16 cellular contexts compared by ENCODE assay signal in genomic region chr11:66247295-66247694, GRCh38. TPM values are rescaled to one million over a fixed set of nuclear protein-coding genes. Genes with fewer than 3 reads are reported as not detected.
A peak's percentile ranks its signal among the peaks of the same experiment; 100 is the strongest.
DNase-seq lines count a peak whose midpoint lies in the region; ATAC-seq and TF ChIP-seq lines count a peak whose summit lies in the region.
"Had no signal": no experiment of that assay in that cellular context is flagged by ENCODE, and none has a peak within 500 bp of the region (broad histone marks: within the 10 kb centered on the region; RNA-seq: fewer than 3 reads in every experiment).

No MANE protein-coding gene starts in this region.

- H3K4me3 ChIP-seq in WERI-Rb-1 (ENCODE audit: low read depth, low read length) = no peak overlapping the region
- H3K4me3 ChIP-seq: Peyer's patch had no signal

- no peaks in the 10 kb centered on the region for H3K27me3 ChIP-seq in WERI-Rb-1 (ENCODE audit: insufficient read depth, low read depth, severe bottlenecking)
- H3K27me3 ChIP-seq: Peyer's patch had no signal

- H3K27me3 Mint-ChIP-seq in activated naive CD4-positive, alpha-beta T cell treated with anti-CD3 and anti-CD28 coated beads, Interleukin-2, amount 10 ng/mL, durations not matched to agents 7 days and 5 days = no peaks in the 10 kb centered on the region
- H3K27me3 Mint-ChIP-seq in endothelial cell (ENCODE audit: unreplicated experiment) = peaks cover 10% of the 10 kb centered on the region
- no peaks in the 10 kb centered on the region for H3K27me3 Mint-ChIP-seq in stimulated activated memory B cell treated with anti-CD40 and anti-IgM and Interleukin-4, amounts not matched to agents 10 μg/mL and 1 μg/mL and 100 μg/mL, for 72 hours
- H3K27me3 Mint-ChIP-seq in activated CD4-positive, alpha-beta memory T cell treated with anti-CD3 and anti-CD28 coated beads, Interleukin-2, amount 10 ng/mL, durations not matched to agents 7 days and 5 days = no peaks in the 10 kb centered on the region

- peak overlapping the region; percentile 43; the same call in 1 of the 2 replicates for H3K27ac ChIP-seq in WERI-Rb-1
- H3K27ac ChIP-seq: Peyer's patch had no signal

- POLR2A ChIA-PET in activated CD4-positive, alpha-beta memory T cell treated with anti-CD3 and anti-CD28 coated beads, Interleukin-2, amount 10 ng/mL, durations not matched to agents 7 days and 5 days (lab: Charles Lee) = interaction anchor here (1.0 kb wide), 1 partner anchor 35 kb away, joined by 3 read pairs; no protein-coding TSS in a partner anchor

- H3K36me3 Mint-ChIP-seq in activated naive CD4-positive, alpha-beta T cell treated with anti-CD3 and anti-CD28 coated beads, Interleukin-2, amount 50 U/mL, for 72 hours = no peaks in the 10 kb centered on the region
- peaks cover 34% of the 10 kb centered on the region for H3K36me3 Mint-ChIP-seq in activated naive CD4-positive, alpha-beta T cell treated with anti-CD3 and anti-CD28 coated beads, Interleukin-2, amount 10 ng/mL, durations not matched to agents 7 days and 5 days
- H3K36me3 Mint-ChIP-seq in endothelial cell (ENCODE audit: low read depth, unreplicated experiment) = peaks cover 45% of the 10 kb centered on the region
- H3K36me3 Mint-ChIP-seq in stimulated activated memory B cell treated with anti-CD40 and anti-IgM and Interleukin-4, amounts not matched to agents 10 μg/mL and 1 μg/mL and 100 μg/mL, for 72 hours = peaks cover 43% of the 10 kb centered on the region
- H3K36me3 Mint-ChIP-seq in activated CD4-positive, alpha-beta memory T cell treated with anti-CD3 and anti-CD28 coated beads, Interleukin-2, amount 10 ng/mL, durations not matched to agents 7 days and 5 days (ENCODE audit: low read depth) = peaks cover 16% of the 10 kb centered on the region

- no peak for ATAC-seq in activated naive CD4-positive, alpha-beta T cell treated with anti-CD3 and anti-CD28 coated beads, Interleukin-2, amount 50 U/mL, for 72 hours
- no peak for ATAC-seq in stimulated activated memory B cell treated with anti-CD40 and anti-IgM and Interleukin-4, amounts not matched to agents 10 μg/mL and 1 μg/mL and 100 μg/mL, for 72 hours
- ATAC-seq: HepG2 had no signal

- CTCF ChIA-PET in activated naive CD4-positive, alpha-beta T cell treated with anti-CD3 and anti-CD28 coated beads, Interleukin-2, amount 10 ng/mL, durations not matched to agents 7 days and 5 days (lab: Charles Lee) = interaction anchor here (0.6 to 0.9 kb wide), 2 partner anchors 15 to 164 kb away, joined by 3 read pairs; no protein-coding TSS in a partner anchor
- CTCF ChIA-PET in activated CD4-positive, alpha-beta memory T cell treated with anti-CD3 and anti-CD28 coated beads, Interleukin-2, amount 10 ng/mL, durations not matched to agents 7 days and 5 days (lab: Charles Lee) = no interaction called here

- no peak for TF ChIP-seq CTCF in WERI-Rb-1 (IDR thresholded peaks at IDR 0.05; ENCODE audit: low read depth, low read length)
- no peak for TF ChIP-seq CTCF in endothelial cell (IDR thresholded peaks at IDR 0.05; ENCODE audit: unreplicated experiment)

- H3K4me1 Mint-ChIP-seq in activated naive CD4-positive, alpha-beta T cell treated with anti-CD3 and anti-CD28 coated beads, Interleukin-2, amount 10 ng/mL, durations not matched to agents 7 days and 5 days = peaks cover 10% of the 10 kb centered on the region
- H3K4me1 Mint-ChIP-seq in endothelial cell (ENCODE audit: unreplicated experiment) = no peaks in the 10 kb centered on the region
- peaks cover 5% of the 10 kb centered on the region for H3K4me1 Mint-ChIP-seq in stimulated activated memory B cell treated with anti-CD40 and anti-IgM and Interleukin-4, amounts not matched to agents 10 μg/mL and 1 μg/mL and 100 μg/mL, for 72 hours
- H3K4me1 Mint-ChIP-seq in activated CD4-positive, alpha-beta memory T cell treated with anti-CD3 and anti-CD28 coated beads, Interleukin-2, amount 10 ng/mL, durations not matched to agents 7 days and 5 days = peaks cover 5% of the 10 kb centered on the region

- H3K9me3 Mint-ChIP-seq in activated naive CD4-positive, alpha-beta T cell treated with anti-CD3 and anti-CD28 coated beads, Interleukin-2, amount 50 U/mL, for 72 hours = no peaks in the 10 kb centered on the region
- no peaks in the 10 kb centered on the region for H3K9me3 Mint-ChIP-seq in activated naive CD4-positive, alpha-beta T cell treated with anti-CD3 and anti-CD28 coated beads, Interleukin-2, amount 10 ng/mL, durations not matched to agents 7 days and 5 days
- no peaks in the 10 kb centered on the region for H3K9me3 Mint-ChIP-seq in endothelial cell (ENCODE audit: unreplicated experiment)
- H3K9me3 Mint-ChIP-seq in stimulated activated memory B cell treated with anti-CD40 and anti-IgM and Interleukin-4, amounts not matched to agents 10 μg/mL and 1 μg/mL and 100 μg/mL, for 72 hours = no peaks in the 10 kb centered on the region
- H3K9me3 Mint-ChIP-seq in activated CD4-positive, alpha-beta memory T cell treated with anti-CD3 and anti-CD28 coated beads, Interleukin-2, amount 10 ng/mL, durations not matched to agents 7 days and 5 days = no peaks in the 10 kb centered on the region

- peaks cover 5% of the 10 kb centered on the region for H3K36me3 ChIP-seq in WERI-Rb-1

- no peak for DNase-seq in activated naive CD4-positive, alpha-beta T cell treated with anti-CD3 and anti-CD28 coated beads, Interleukin-2, amount 50 U/mL, for 72 hours (ENCODE audit: low spot score in 2 of 2)
- no peak for DNase-seq in activated naive CD4-positive, alpha-beta T cell treated with anti-CD3 and anti-CD28 coated beads, Interleukin-2, amount 10 ng/mL, durations not matched to agents 7 days and 5 days
- no peak for DNase-seq in WERI-Rb-1
- no peak for DNase-seq in endothelial cell (ENCODE audit: low spot score)
- no peak for DNase-seq in amygdala (lab: John Stamatoyannopoulos, UW)
- no peak for DNase-seq in activated CD4-positive, alpha-beta memory T cell treated with anti-CD3 and anti-CD28 coated beads, Interleukin-2, amount 10 ng/mL, durations not matched to agents 7 days and 5 days
- DNase-seq in C1 segment of cervical spinal cord (lab: John Stamatoyannopoulos, UW) = no peak
- DNase-seq: DMS 273 treated with DMSO at 0.1 percent for 48 hours, NCI-H1417, NCI-H2029, NCI-H2171 treated with DMSO at 0.1 percent for 48 hours, Peyer's patch, Right ventricle myocardium superior had no signal

- no peak overlapping the region for H3K4me3 Mint-ChIP-seq in activated naive CD4-positive, alpha-beta T cell treated with anti-CD3 and anti-CD28 coated beads, Interleukin-2, amount 10 ng/mL, durations not matched to agents 7 days and 5 days
- peak overlapping the region; percentile 7 for H3K4me3 Mint-ChIP-seq in endothelial cell (ENCODE audit: unreplicated experiment)
- H3K4me3 Mint-ChIP-seq in stimulated activated memory B cell treated with anti-CD40 and anti-IgM and Interleukin-4, amounts not matched to agents 10 μg/mL and 1 μg/mL and 100 μg/mL, for 72 hours = no peak overlapping the region
- no peak overlapping the region for H3K4me3 Mint-ChIP-seq in activated CD4-positive, alpha-beta memory T cell treated with anti-CD3 and anti-CD28 coated beads, Interleukin-2, amount 10 ng/mL, durations not matched to agents 7 days and 5 days

- peak overlapping the region; percentile 8 to 73 for H3K27ac Mint-ChIP-seq in activated naive CD4-positive, alpha-beta T cell treated with anti-CD3 and anti-CD28 coated beads, Interleukin-2, amount 50 U/mL, for 72 hours
- H3K27ac Mint-ChIP-seq in activated naive CD4-positive, alpha-beta T cell treated with anti-CD3 and anti-CD28 coated beads, Interleukin-2, amount 10 ng/mL, durations not matched to agents 7 days and 5 days = no peak overlapping the region
- H3K27ac Mint-ChIP-seq in endothelial cell (ENCODE audit: unreplicated experiment) = no peak overlapping the region
- H3K27ac Mint-ChIP-seq in stimulated activated memory B cell treated with anti-CD40 and anti-IgM and Interleukin-4, amounts not matched to agents 10 μg/mL and 1 μg/mL and 100 μg/mL, for 72 hours = peak overlapping the region; percentile 38
- no peak overlapping the region for H3K27ac Mint-ChIP-seq in activated CD4-positive, alpha-beta memory T cell treated with anti-CD3 and anti-CD28 coated beads, Interleukin-2, amount 10 ng/mL, durations not matched to agents 7 days and 5 days

- no peaks in the 10 kb centered on the region for H3K9me3 ChIP-seq in WERI-Rb-1 (ENCODE audit: severe bottlenecking)
- H3K9me3 ChIP-seq: Peyer's patch had no signal

RNA-seq across cellular contexts. Expression of gene KLC2, which starts 10.2 kb away (rescaled TPM):
- 10 to 100 TPM; 26.0 to 69.7 TPM for total RNA-seq in activated naive CD4-positive, alpha-beta T cell treated with anti-CD3 and anti-CD28 coated beads, Interleukin-2, amount 50 U/mL, for 72 hours
- 35.1 TPM for total RNA-seq in endothelial cell (ENCODE audit: unreplicated experiment)
- total RNA-seq in activated CD4-positive, alpha-beta memory T cell treated with anti-CD3 and anti-CD28 coated beads, Interleukin-2, amount 10 ng/mL, durations not matched to agents 7 days and 5 days = 10 to 100 TPM; 32.8 to 33.9 TPM

RNA-seq across cellular contexts. Expression of gene RAB1B, which starts 21.1 kb away (rescaled TPM):
- 100 to 1,000 TPM; 138 to 153 TPM for total RNA-seq in activated naive CD4-positive, alpha-beta T cell treated with anti-CD3 and anti-CD28 coated beads, Interleukin-2, amount 50 U/mL, for 72 hours
- total RNA-seq in endothelial cell (ENCODE audit: unreplicated experiment) = 189 TPM
- 100 to 1,000 TPM; 146 to 150 TPM for total RNA-seq in activated CD4-positive, alpha-beta memory T cell treated with anti-CD3 and anti-CD28 coated beads, Interleukin-2, amount 10 ng/mL, durations not matched to agents 7 days and 5 days

RNA-seq across cellular contexts. Expression of gene CNIH2, which starts 30.7 kb away (rescaled TPM):
- 1 to 10 TPM; 1.7 to 4.5 TPM for total RNA-seq in activated naive CD4-positive, alpha-beta T cell treated with anti-CD3 and anti-CD28 coated beads, Interleukin-2, amount 50 U/mL, for 72 hours
- total RNA-seq in endothelial cell (ENCODE audit: unreplicated experiment) = 1.9 TPM
- total RNA-seq in activated CD4-positive, alpha-beta memory T cell treated with anti-CD3 and anti-CD28 coated beads, Interleukin-2, amount 10 ng/mL, durations not matched to agents 7 days and 5 days = 1 to 10 TPM; 1.9 to 2.1 TPM
- total RNA-seq: Peyer's patch, Right ventricle myocardium superior had no signal

RNA-seq across cellular contexts. Expression of gene YIF1A, which starts 41.6 kb away (rescaled TPM):
- 10 to 100 TPM; 45.9 to 55.4 TPM for total RNA-seq in activated naive CD4-positive, alpha-beta T cell treated with anti-CD3 and anti-CD28 coated beads, Interleukin-2, amount 50 U/mL, for 72 hours
- 48.0 TPM for total RNA-seq in endothelial cell (ENCODE audit: unreplicated experiment)
- 10 to 100 TPM; 49.5 to 52.5 TPM for total RNA-seq in activated CD4-positive, alpha-beta memory T cell treated with anti-CD3 and anti-CD28 coated beads, Interleukin-2, amount 10 ng/mL, durations not matched to agents 7 days and 5 days

RNA-seq across cellular contexts. Expression of gene TMEM151A, which starts 44.4 kb away (rescaled TPM):
- total RNA-seq in activated naive CD4-positive, alpha-beta T cell treated with anti-CD3 and anti-CD28 coated beads, Interleukin-2, amount 50 U/mL, for 72 hours = not detected
- not detected for total RNA-seq in endothelial cell (ENCODE audit: unreplicated experiment)
- total RNA-seq in activated CD4-positive, alpha-beta memory T cell treated with anti-CD3 and anti-CD28 coated beads, Interleukin-2, amount 10 ng/mL, durations not matched to agents 7 days and 5 days = not detected
- total RNA-seq: Daoy, Right ventricle myocardium superior had no signal

Comparison
In these comparisons a context has a peak if more than half of its experiments do, and no peak if none do; other contexts are left out.
1. H3K27ac Mint-ChIP-seq: peak in activated naive CD4-positive, alpha-beta T cell treated with anti-CD3 and anti-CD28 coated beads, Interleukin-2, amount 50 U/mL, for 72 hours (2 of 2) and stimulated activated memory B cell treated with anti-CD40 and anti-IgM and Interleukin-4, amounts not matched to agents 10 μg/mL and 1 μg/mL and 100 μg/mL, for 72 hours (single experiment); none in activated naive CD4-positive, alpha-beta T cell treated with anti-CD3 and anti-CD28 coated beads, Interleukin-2, amount 10 ng/mL, durations not matched to agents 7 days and 5 days (single experiment), endothelial cell (single experiment) and activated CD4-positive, alpha-beta memory T cell treated with anti-CD3 and anti-CD28 coated beads, Interleukin-2, amount 10 ng/mL, durations not matched to agents 7 days and 5 days (single experiment).